Comparison of ENCODE assay signal across 13 cellular contexts in the genomic region with DNA sequence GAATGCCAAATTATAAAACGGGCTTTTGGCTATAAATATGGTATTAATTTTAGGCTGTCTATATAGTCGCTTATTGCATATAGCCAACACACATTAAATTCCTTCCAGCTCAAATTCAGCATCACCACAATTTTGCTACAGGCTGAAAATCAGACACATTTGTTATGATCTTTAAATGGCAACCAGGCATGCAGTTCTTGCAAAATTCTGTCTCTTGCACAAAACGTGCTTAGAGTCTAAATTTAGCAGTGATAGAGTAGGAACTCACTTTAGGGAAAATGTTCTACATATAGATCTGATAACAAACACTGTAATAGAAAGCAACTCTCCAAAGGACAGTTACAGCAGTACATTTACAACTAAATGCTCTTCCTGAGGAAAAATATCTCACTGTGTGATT.
A peak's percentile ranks its signal among the peaks of the same experiment; 100 is the strongest.
DNase-seq lines count a peak whose midpoint lies in the region; ATAC-seq and TF ChIP-seq lines count a peak whose summit lies in the region.
"Had no signal": no experiment of that assay in that cellular context is flagged by ENCODE, and none has a peak within 500 bp of the region (broad histone marks: within the 10 kb centered on the region; RNA-seq: fewer than 3 reads in every experiment).

No MANE protein-coding gene starts in this region.

- TF ChIP-seq CTCF in fibroblast of villous mesenchyme (IDR thresholded peaks at IDR 0.05; ENCODE audit: insufficient read depth, low read depth, low read length) (no peak), GM13977 (IDR thresholded peaks at IDR 0.05; ENCODE audit: extremely low read depth, insufficient read depth, missing control alignments) (no peak)

- DNase-seq in SIG-M5 treated with dmso at 0.1 percent for 504 hours (lab: John Stamatoyannopoulos, UW; ENCODE audit: unreplicated experiment) (peak; percentile 77), SIG-M5 (lab: John Stamatoyannopoulos, UW) (no peak), SK-MEL-5 (ENCODE audit: low read depth, low spot score) (peak; percentile 57), fibroblast of villous mesenchyme (ENCODE audit: low read depth) (peak; percentile 86), substantia nigra (lab: John Stamatoyannopoulos, UW) (no peak), GM13977 (ENCODE audit: low spot score) (no peak), NCI-H146 (lab: John Stamatoyannopoulos, UW) (no peak), left cardiac atrium (no peak)
- DNase-seq: activated CD4-positive, alpha-beta T cell treated with anti-CD3 and anti-CD28 coated beads, Interleukin-2, amount 50 U/mL, for 48 hours; erythroblast; NCI-H1436 treated with DMSO at 0.1 percent for 48 hours; NCI-H82 had no signal

- intact Hi-C loops in left cardiac atrium (cut with DNase I) = no loop called here

- peak overlapping the region; percentile 36 for H3K27ac ChIP-seq in substantia nigra (ENCODE audit: low read depth, low read length, poor library complexity, severe bottlenecking)

- ATAC-seq in left cardiac atrium = no peak

- in situ Hi-C loops in SK-MEL-5 (cut with HindIII; ENCODE audit: low pct_unique_long_range_greater_than_20kb, low sequenced_read_pairs) = no loop called here
- in situ Hi-C loops in GM13977 (cut with MboI; ENCODE audit: low pct_unique_long_range_greater_than_20kb, low sequenced_read_pairs, unreplicated experiment) = no loop called here

- H3K4me3 ChIP-seq in fibroblast of villous mesenchyme (ENCODE audit: low read depth, low read length) = no peak overlapping the region
- H3K4me3 ChIP-seq: GM12878 had no signal

Comparison
In these comparisons a context has a peak if more than half of its experiments do, and no peak if none do; other contexts are left out.
1. DNase-seq: peak in SIG-M5 treated with dmso at 0.1 percent for 504 hours (single experiment), SK-MEL-5 (single experiment) and fibroblast of villous mesenchyme (single experiment); none in SIG-M5 (single experiment), substantia nigra (0 of 49), GM13977 (single experiment), NCI-H146 (single experiment) and left cardiac atrium (single experiment).